14 cellular contexts compared by ENCODE assay signal in genomic region chr9:4292781-4293180, GRCh38. TPM values are rescaled to one million over a fixed set of nuclear protein-coding genes. Genes with fewer than 3 reads are reported as not detected.
DNase-seq lines count a peak whose midpoint lies in the region; ATAC-seq and TF ChIP-seq lines count a peak whose summit lies in the region.
"Had no signal": no experiment of that assay in that cellular context is flagged by ENCODE, and none has a peak within 500 bp of the region (broad histone marks: within the 10 kb centered on the region; RNA-seq: fewer than 3 reads in every experiment).

No MANE protein-coding gene starts in this region.

- no peaks in the 10 kb centered on the region for H4K20me1 ChIP-seq in HCT116 (ENCODE audit: insufficient read depth)

- TF ChIP-seq POLR2A in HCT116 (IDR thresholded peaks at IDR 0.05; ENCODE audit: borderline replicate concordance, extremely low read depth, insufficient read depth, insufficient read length): no peak

- DNase-seq in HCT116 (ENCODE audit: low read depth, low spot score): no peak
- DNase-seq in brain microvascular endothelial cell: no peak
- DNase-seq in kidney glomerular epithelial cell (lab: John Stamatoyannopoulos, UW): peak; percentile 84
- no peak for DNase-seq in thoracic aorta (ENCODE audit: low spot score)
- no peak for DNase-seq in NCI-H146 (lab: John Stamatoyannopoulos, UW)
- no peak for DNase-seq in GM19238 (ENCODE audit: insufficient read length, low spot score)
- DNase-seq in GM13977 (ENCODE audit: low spot score): no peak
- no peak for DNase-seq in GM19240 (ENCODE audit: insufficient read length, low spot score)
- DNase-seq: activated CD8-positive, alpha-beta T cell treated with anti-CD3 and anti-CD28 coated beads, Interleukin-2, amount 10 ng/mL, durations not matched to agents 7 days and 5 days; COR-L47; KG1; naive thymus-derived CD8-positive, alpha-beta T cell; Peyer's patch had no signal

- TF ChIP-seq CTCF in HCT116 (IDR thresholded peaks at IDR 0.05 in 2 of 3, conservative IDR thresholded peaks at IDR 0.05 in 1 of 3; ENCODE audit: borderline replicate concordance in 1 of 3, insufficient read depth in 1 of 3, low read depth in 2 of 3, low read length in 2 of 3) (no peak), brain microvascular endothelial cell (IDR thresholded peaks at IDR 0.05; ENCODE audit: low read depth, low read length, missing control alignments) (no peak), thoracic aorta (IDR thresholded peaks at IDR 0.05) (no peak), GM13977 (IDR thresholded peaks at IDR 0.05; ENCODE audit: extremely low read depth, insufficient read depth, missing control alignments) (no peak)

- intact Hi-C loops in HCT116 (cut with micrococcal nuclease): no loop called here

- H3K4me3 ChIP-seq in HCT116 (replicated peaks in 1 of 2; ENCODE audit: low read depth in 1 of 2, low read length in 2 of 2): peak overlapping the region in 1 of 2 experiments; percentile 21; a peak in 1 of 4 replicates
- H3K4me3 ChIP-seq in brain microvascular endothelial cell (ENCODE audit: low read depth, low read length): no peak overlapping the region
- H3K4me3 ChIP-seq in thoracic aorta: peak overlapping the region; percentile 1
- H3K4me3 ChIP-seq: HAP-1, Peyer's patch had no signal

- H3K79me2 ChIP-seq in HCT116 (ENCODE audit: insufficient read depth, low read length): peaks cover 11% of the 10 kb centered on the region; the same call in 1 of the 2 replicates

- no TSS peak for BruUV-seq in HCT116 (replicated peaks; lab: Mats Ljungman, UMichigan)

- RAD21 ChIA-PET in HCT116 (lab: Charles Lee; ENCODE audit: low non-redundant PET in 1 of 2, low total read pairs in 2 of 2, uncharacterized antibody in 2 of 2, unreplicated experiment in 2 of 2): no interaction called here

- H3K36me3 ChIP-seq in HCT116 (ENCODE audit: control insufficient read depth in 1 of 2, insufficient read depth in 2 of 2, low read length in 2 of 2) (no peaks in the 10 kb centered on the region), brain microvascular endothelial cell (replicated peaks) (no peaks in the 10 kb centered on the region), thoracic aorta (no peaks in the 10 kb centered on the region)
- H3K36me3 ChIP-seq: HAP-1, Peyer's patch had no signal

- CTCF ChIA-PET in HCT116 (lab: Charles Lee): no interaction called here

- H3K9ac ChIP-seq in HCT116 (ENCODE audit: low read length): peak overlapping the region; percentile 35

- POLR2A ChIA-PET in HCT116 (lab: Charles Lee): no interaction called here

- H3K9me2 ChIP-seq in HCT116 (ENCODE audit: insufficient read depth): no peaks in the 10 kb centered on the region

- H3K9me3 ChIP-seq in HCT116 (ENCODE audit: control insufficient read depth in 1 of 2, insufficient read depth in 1 of 2, low read depth in 1 of 2, low read length in 2 of 2) (no peaks in the 10 kb centered on the region), thoracic aorta (no peaks in the 10 kb centered on the region)
- H3K9me3 ChIP-seq: HAP-1, Peyer's patch had no signal

- H3K4me1 ChIP-seq in HCT116 (ENCODE audit: control insufficient read depth in 1 of 2, insufficient read depth in 2 of 2, low read length in 2 of 2): peaks cover 12 to 75% of the 10 kb centered on the region in 2 experiments
- peaks cover 34 to 55% of the 10 kb centered on the region in 2 donors for H3K4me1 ChIP-seq in thoracic aorta (ENCODE audit: control insufficient read depth in 1 of 2, low read depth in 2 of 2)
- H3K4me1 ChIP-seq: Peyer's patch had no signal

- no peak overlapping the region for H2AFZ ChIP-seq in HCT116 (ENCODE audit: low read depth, low read length, poor library complexity, severe bottlenecking)

- ATAC-seq in HCT116: no peak
- ATAC-seq in thoracic aorta (ENCODE audit: insufficient number of reproducible peaks, low FRiP score, low read depth): no peak
- ATAC-seq: activated CD8-positive, alpha-beta T cell treated with anti-CD3 and anti-CD28 coated beads, Interleukin-2, amount 10 ng/mL, durations not matched to agents 7 days and 5 days; naive thymus-derived CD8-positive, alpha-beta T cell had no signal

- TF ChIP-seq RAD21 in HCT116 (IDR thresholded peaks at IDR 0.05; ENCODE audit: low read depth): no peak

- H3K27me3 ChIP-seq in HCT116 (ENCODE audit: insufficient read depth, low read length) (no peaks in the 10 kb centered on the region), brain microvascular endothelial cell (replicated peaks) (no peaks in the 10 kb centered on the region), thoracic aorta (replicated peaks; ENCODE audit: insufficient read depth) (no peaks in the 10 kb centered on the region)
- H3K27me3 ChIP-seq: Peyer's patch had no signal

- H3K27ac ChIP-seq in HCT116 (ENCODE audit: low read depth, low read length) (peak overlapping the region; percentile 64; the same call in 1 of the 2 replicates), brain microvascular endothelial cell (peak overlapping the region; percentile 99), thoracic aorta (peak overlapping the region; percentile 70 to 89)

- in situ Hi-C loops in brain microvascular endothelial cell (cut with HindIII; ENCODE audit: low pct_ligation_motif_present, low sequenced_read_pairs): no loop called here
- in situ Hi-C loops in GM13977 (cut with MboI; ENCODE audit: low pct_unique_long_range_greater_than_20kb, low sequenced_read_pairs, unreplicated experiment): no loop called here

- peak overlapping the region; percentile 55 for H3K4me2 ChIP-seq in HCT116 (ENCODE audit: low read length)

TF ChIP-seq in HCT116, 20 proteins besides CTCF, POLR2A, EP300 and RAD21:
- TF ChIP-seq ZNF274 (IDR thresholded peaks at IDR 0.05; ENCODE audit: low read depth, low read length): no peak

RNA-seq across cellular contexts. Expression of gene GLIS3, which starts 7.1 kb away (rescaled TPM):
- total RNA-seq in HCT116 (2021; ENCODE audit: unreplicated experiment) (3.7 TPM), thoracic aorta (100 to 1,000 TPM in 1 of 2 donors, 10 to 100 TPM in 1; 40.8 to 104 TPM)
- polyA plus RNA-seq in HCT116 (2012): 0.74 and 1.7 TPM in 2 replicates
